In genomic region chr6:36836091-36836770, GRCh38 we compare ENCODE assay signal across 21 cellular contexts. TPM values are rescaled to one million over a fixed set of nuclear protein-coding genes. Genes with fewer than 3 reads are reported as not detected.
DNase-seq lines count a peak whose midpoint lies in the region; ATAC-seq, FAIRE-seq and TF ChIP-seq lines count a peak whose summit lies in the region.
"Had no signal": no experiment of that assay in that cellular context is flagged by ENCODE, and none has a peak within 500 bp of the region (broad histone marks: within the 10 kb centered on the region; RNA-seq: fewer than 3 reads in every experiment).

No MANE protein-coding gene starts in this region.

- H3K9me3 Mint-ChIP-seq in chondrocyte (ENCODE audit: low read depth): no peaks in the 10 kb centered on the region
- H3K9me3 Mint-ChIP-seq: activated T-cell treated with anti-CD3 and anti-CD28 coated beads, Interleukin-2, amount 50 U/mL, for 24 hours; natural killer cell treated with Interleukin-12 subunit alpha and Interleukin-12 subunit beta and Interleukin-15 and Interleukin-18, amount 100 ng/mL, for 72 hours had no signal

- H3K9me3 ChIP-seq in RWPE2 (ENCODE audit: severe bottlenecking) (no peaks in the 10 kb centered on the region), heart left ventricle (no peaks in the 10 kb centered on the region), kidney (ENCODE audit: control insufficient read depth in 1 of 2, low read length in 2 of 2) (no peaks in the 10 kb centered on the region)

- H3K4me1 ChIP-seq in RWPE2 (ENCODE audit: insufficient read depth, poor library complexity, severe bottlenecking) (no peaks in the 10 kb centered on the region), heart left ventricle (peaks cover 4 to 52% (median 16%) of the 10 kb centered on the region in 12 donors), kidney (ENCODE audit: control insufficient read depth in 1 of 2, insufficient read depth in 1 of 2, low read depth in 1 of 2, low read length in 2 of 2) (peaks cover 10 to 15% of the 10 kb centered on the region in 2 donors)

- ATAC-seq in RWPE2 (ENCODE audit: low read depth): 0 out of 3 replicates have a peak, but pooled peaks have one; percentile 30
- ATAC-seq in heart left ventricle: peak; percentile 6 to 30 (median 10)
- ATAC-seq: natural killer cell treated with Interleukin-12 subunit alpha and Interleukin-12 subunit beta and Interleukin-15 and Interleukin-18, amount 100 ng/mL, for 72 hours had no signal

- TF ChIP-seq CTCF in BJ (IDR thresholded peaks at IDR 0.05; ENCODE audit: insufficient read depth, low read depth, low read length) (0 out of 2 replicates have a peak, but pooled peaks have one; percentile 1), GM12874 (IDR thresholded peaks at IDR 0.05; ENCODE audit: insufficient read depth, low read depth, low read length) (peak; percentile 29; the same call in 1 of the 2 replicates), RWPE2 (IDR thresholded peaks at IDR 0.05; ENCODE audit: poor library complexity, severe bottlenecking) (no peak), heart left ventricle (IDR thresholded peaks at IDR 0.05) (peak in 2 of 12 donors; percentile 19 to 25), kidney (IDR thresholded peaks at IDR 0.05; ENCODE audit: borderline replicate concordance, extremely low read depth, insufficient read depth) (no peak), chondrocyte (IDR thresholded peaks at IDR 0.05) (no peak)

- no peaks in the 10 kb centered on the region for H3K36me3 ChIP-seq in BJ (ENCODE audit: control insufficient read depth, insufficient read depth, low read length)
- no peaks in the 10 kb centered on the region for H3K36me3 ChIP-seq in RWPE2 (ENCODE audit: low read depth)
- no peaks in the 10 kb centered on the region for H3K36me3 ChIP-seq in heart left ventricle
- no peaks in the 10 kb centered on the region for H3K36me3 ChIP-seq in kidney (ENCODE audit: control insufficient read depth in 1 of 2, insufficient read depth in 2 of 2, low read length in 2 of 2)
- H3K36me3 ChIP-seq: spleen had no signal

- FAIRE-seq in kidney (lab: Jason Lieb, UNC): no peak
- FAIRE-seq: islet of Langerhans had no signal

- H3K4me1 Mint-ChIP-seq in chondrocyte (ENCODE audit: low read depth): peaks cover 13% of the 10 kb centered on the region

- no peak overlapping the region for H3K4me3 Mint-ChIP-seq in chondrocyte (ENCODE audit: unreplicated experiment)
- H3K4me3 Mint-ChIP-seq: activated CD4-positive, alpha-beta memory T cell treated with anti-CD3 and anti-CD28 coated beads, Interleukin-2, amount 10 ng/mL, durations not matched to agents 7 days and 5 days; activated T-cell treated with anti-CD3 and anti-CD28 coated beads, Interleukin-2, amount 50 U/mL, for 24 hours; natural killer cell treated with Interleukin-12 subunit alpha and Interleukin-12 subunit beta and Interleukin-15 and Interleukin-18, amount 100 ng/mL, for 72 hours had no signal

- POLR2A ChIA-PET in BJ (lab: Charles Lee): no interaction called here

- H3K27ac ChIP-seq in RWPE2 (ENCODE audit: poor library complexity, severe bottlenecking) (no peak overlapping the region), heart left ventricle (peak overlapping the region in 7 of 12 donors; percentile 6 to 87 (median 32)), kidney (ENCODE audit: low read depth in 2 of 2, low read length in 2 of 2) (no peak overlapping the region)
- H3K27ac ChIP-seq: spleen had no signal

- no peaks in the 10 kb centered on the region for H3K36me3 Mint-ChIP-seq in chondrocyte (ENCODE audit: low read depth)
- H3K36me3 Mint-ChIP-seq: natural killer cell treated with Interleukin-12 subunit alpha and Interleukin-12 subunit beta and Interleukin-15 and Interleukin-18, amount 100 ng/mL, for 72 hours had no signal

- H3K27me3 Mint-ChIP-seq in chondrocyte (ENCODE audit: low read depth): peaks cover 15% of the 10 kb centered on the region

- WGBS in heart left ventricle, 4 donors: 54 to 76% (median 66%) methylated on average over 4 of the region's 4 CpGs

- DNase-seq in BJ (ENCODE audit: low read depth) (no peak), RWPE2 (ENCODE audit: low spot score) (no peak), heart left ventricle (peak in 1 of 5 donors; percentile 17), kidney (no peak), chondrocyte (ENCODE audit: low spot score) (no peak), A172 (ENCODE audit: low spot score) (no peak)
- no peak for DNase-seq in stimulated activated CD4-positive, alpha-beta T cell treated with anti-CD3 and anti-CD28 coated beads, Interleukin-4, amount 100 ng/mL, for 4 hours
- DNase-seq: activated CD4-positive, alpha-beta memory T cell treated with anti-CD3 and anti-CD28 coated beads, Interleukin-2, amount 10 ng/mL, durations not matched to agents 7 days and 5 days; activated naive CD4-positive, alpha-beta T cell treated with anti-CD3 and anti-CD28 coated beads, Interleukin-2, amount 50 U/mL, for 16 hours; activated T-cell treated with anti-CD3 and anti-CD28 coated beads, Interleukin-2, amount 50 U/mL, for 24 hours; AML-193; mesenchymal stem cell; MV-4-11; NCI-H2081 treated with DMSO at 0.1 percent for 48 hours; NCI-H748 treated with DMSO at 0.1 percent for 48 hours; posterior cingulate gyrus; spleen; SW 1271 had no signal

- no peak overlapping the region for H3K4me3 ChIP-seq in BJ (ENCODE audit: low read depth, low read length)
- H3K4me3 ChIP-seq in RWPE2 (ENCODE audit: severe bottlenecking): no peak overlapping the region
- H3K4me3 ChIP-seq in heart left ventricle: no peak overlapping the region
- no peak overlapping the region for H3K4me3 ChIP-seq in kidney (ENCODE audit: low read length in 2 of 2)
- H3K4me3 ChIP-seq: spleen had no signal

- H3K27me3 ChIP-seq in BJ (ENCODE audit: control insufficient read depth, insufficient read depth, low read length): peaks cover 23% of the 10 kb centered on the region
- H3K27me3 ChIP-seq in RWPE2 (ENCODE audit: insufficient read depth, poor library complexity, severe bottlenecking): peaks cover 22% of the 10 kb centered on the region
- peaks cover 0 to 24% (median 0%) of the 10 kb centered on the region in 9 donors for H3K27me3 ChIP-seq in heart left ventricle

- TF ChIP-seq POLR2A in heart left ventricle (IDR thresholded peaks at IDR 0.05): no peak

- intact Hi-C loops in heart left ventricle (cut with DNase I): no loop called here
- intact Hi-C loops in kidney (cut with DNase I): no loop called here

- H3K9ac ChIP-seq in kidney (ENCODE audit: low read length in 2 of 2): peak overlapping the region in 1 of 2 donors; percentile 3

- no peak overlapping the region for H3K27ac Mint-ChIP-seq in chondrocyte (ENCODE audit: unreplicated experiment)
- H3K27ac Mint-ChIP-seq: activated CD4-positive, alpha-beta memory T cell treated with anti-CD3 and anti-CD28 coated beads, Interleukin-2, amount 10 ng/mL, durations not matched to agents 7 days and 5 days; activated T-cell treated with anti-CD3 and anti-CD28 coated beads, Interleukin-2, amount 50 U/mL, for 24 hours; natural killer cell treated with Interleukin-12 subunit alpha and Interleukin-12 subunit beta and Interleukin-15 and Interleukin-18, amount 100 ng/mL, for 72 hours had no signal

- CTCF ChIA-PET in BJ (lab: Yijun Ruan, JAX): interaction anchor here (0.8 to 2.5 kb wide), 4 partner anchors 13 to 54 kb away, joined by 3 to 7 read pairs (median 4); no protein-coding TSS in a partner anchor

RNA-seq across cellular contexts. Expression of gene CPNE5, which starts 3.0 kb away (rescaled TPM):
- 0.09 and 0.10 TPM in 2 replicates for polyA plus RNA-seq in BJ (2011; rRNA removed)
- polyA minus RNA-seq in BJ (2011; rRNA and poly(A)+ RNA removed): 1.2 TPM in 1 of 2 replicates, not detected in the other
- total RNA-seq in heart left ventricle: 100 to 1,000 TPM in 1 of 9 donors, 10 to 100 TPM in 7, 1 to 10 TPM in 1; 5.2 to 111 (median 28.4) TPM
- 10 to 100 TPM in 1 of 2 donors, 1 to 10 TPM in 1; 4.0 to 12.1 TPM for polyA plus RNA-seq in heart left ventricle
- total RNA-seq in kidney: 7.1 TPM
- 3.7 TPM for polyA plus RNA-seq in kidney (ENCODE audit: insufficient read depth, low read depth, low replicate concordance)
- total RNA-seq in chondrocyte: 0.18 TPM in 1 of 3 replicates, not detected in the others
- total RNA-seq in A172 (2014; rRNA removed; shearing (Covaris generic)): 0.24 TPM in 1 of 2 replicates, not detected in the other

RNA-seq across cellular contexts. Expression of gene PPIL1, which starts 38.4 kb away (rescaled TPM):
- polyA plus RNA-seq in BJ (2011; rRNA removed) (23.4 and 34.8 TPM in 2 replicates), heart left ventricle (10 to 100 TPM; 42.6 to 69.3 TPM), kidney (ENCODE audit: insufficient read depth, low read depth, low replicate concordance) (40.1 TPM)
- 13.8 and 20.7 TPM in 2 replicates for polyA minus RNA-seq in BJ (2011; rRNA and poly(A)+ RNA removed)
- total RNA-seq in heart left ventricle (10 to 100 TPM; 30.9 to 61.6 (median 42.6) TPM), kidney (21.3 TPM), chondrocyte (25.0 to 33.5 TPM (median 25.6 TPM) in 3 replicates)
- total RNA-seq in A172 (2014; rRNA removed; shearing (Covaris generic)): 64.3 and 71.7 TPM in 2 replicates

RNA-seq across cellular contexts. Expression of gene C6orf89, which starts 49.5 kb away (rescaled TPM):
- polyA plus RNA-seq in BJ (2011; rRNA removed): 66.0 and 71.4 TPM in 2 replicates
- 22.5 and 23.2 TPM in 2 replicates for polyA minus RNA-seq in BJ (2011; rRNA and poly(A)+ RNA removed)
- total RNA-seq in heart left ventricle: 10 to 100 TPM; 54.2 to 86.2 (median 75.5) TPM
- 10 to 100 TPM; 34.0 to 55.9 TPM for polyA plus RNA-seq in heart left ventricle
- 72.4 TPM for total RNA-seq in kidney
- 25.7 TPM for polyA plus RNA-seq in kidney (ENCODE audit: insufficient read depth, low read depth, low replicate concordance)
- total RNA-seq in chondrocyte: 56.1 to 76.9 TPM (median 57.4 TPM) in 3 replicates
- 36.8 TPM in 2 replicates for total RNA-seq in A172 (2014; rRNA removed; shearing (Covaris generic))

Comparison
In these comparisons a context has a peak if more than half of its experiments do, and no peak if none do; other contexts are left out.
1. CTCF ChIP-seq: peak in BJ (single experiment) and GM12874 (single experiment); none in RWPE2 (single experiment), kidney (single experiment) and chondrocyte (single experiment).
2. H3K27ac ChIP-seq: peak in heart left ventricle (7 of 12); none in RWPE2 (single experiment) and kidney (0 of 2).